ENCODE assay signal across 10 cellular contexts in the genomic region with DNA sequence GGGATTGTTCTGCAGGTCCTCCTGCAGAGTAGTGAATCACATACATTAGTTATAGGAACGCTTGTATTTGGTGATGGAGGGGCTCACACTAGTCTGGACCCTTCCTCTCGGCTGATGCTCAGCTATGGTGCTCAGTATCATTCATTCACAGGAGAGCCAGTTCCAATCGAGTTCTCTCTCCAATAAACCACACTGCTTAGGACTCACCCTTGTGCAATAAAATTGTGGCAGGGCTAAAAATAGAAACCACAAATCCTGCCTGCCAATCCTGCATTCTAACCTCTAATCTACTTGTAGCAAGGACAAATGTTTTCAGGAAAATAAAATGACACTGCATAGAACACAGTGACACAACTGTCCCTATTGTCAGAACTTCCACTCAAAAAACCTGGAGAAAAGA.
DNase-seq lines count a peak whose midpoint lies in the region; ATAC-seq and TF ChIP-seq lines count a peak whose summit lies in the region.
"Had no signal": no experiment of that assay in that cellular context is flagged by ENCODE, and none has a peak within 500 bp of the region (broad histone marks: within the 10 kb centered on the region; RNA-seq: fewer than 3 reads in every experiment).

No MANE protein-coding gene starts in this region.

- H3K4ac ChIP-seq in trophoblast cell (ENCODE audit: low read depth, low read length) = no peak overlapping the region

- WGBS in trophoblast cell (ENCODE audit: extremely low coverage, insufficient coverage, insufficient read length) = no CpG with 5 or more reads among the region's 3 CpGs

- no peak overlapping the region for H3K4me3 Mint-ChIP-seq in immature natural killer cell
- H3K4me3 Mint-ChIP-seq: T-helper 1 cell treated with Interleukin-12 subunit alpha and Interleukin-12 subunit beta and Interleukin-4 antibody, amounts not matched to agents 30 μg/mL and 1 μg/mL, for 36 hours had no signal

- 0 out of 2 replicates have a peak overlapping the region, but pooled peaks have one; percentile 59 for H2AFZ ChIP-seq in OCI-LY3 (ENCODE audit: low read depth, low read length)
- no peak overlapping the region for H2AFZ ChIP-seq in fibroblast of lung (ENCODE audit: low read length)
- no peak overlapping the region for H2AFZ ChIP-seq in trophoblast cell (ENCODE audit: insufficient read depth, low read length, poor library complexity)

- H3K4me1 Mint-ChIP-seq in immature natural killer cell = peaks cover 47 to 58% of the 10 kb centered on the region in 2 donors

- H3K4me2 ChIP-seq in OCI-LY3 (ENCODE audit: low read length) (peak overlapping the region; percentile 15; the same call in 1 of the 2 replicates), fibroblast of lung (ENCODE audit: extremely low read depth, insufficient read depth, low read length) (no peak overlapping the region), trophoblast cell (ENCODE audit: low read length) (no peak overlapping the region)

- H2AK5ac ChIP-seq in trophoblast cell (ENCODE audit: low read length) = no peak overlapping the region

- H3K4me1 ChIP-seq in OCI-LY3 (ENCODE audit: low read length) (peaks cover 82% of the 10 kb centered on the region), fibroblast of lung (ENCODE audit: control insufficient read depth, extremely low read depth, insufficient read depth, low read length) (peaks cover 3% of the 10 kb centered on the region), trophoblast cell (ENCODE audit: control insufficient read depth in 1 of 2, insufficient read depth in 2 of 2, low read length in 2 of 2) (peaks cover 3 to 5% of the 10 kb centered on the region in 2 experiments)

- H3K79me1 ChIP-seq in trophoblast cell (ENCODE audit: low read length) = no peaks in the 10 kb centered on the region

- ATAC-seq in HG03439 (IDR thresholded peaks at IDR 0.05; ENCODE audit: unreplicated experiment) (no peak), GM19397 (IDR thresholded peaks at IDR 0.05; ENCODE audit: unreplicated experiment) (no peak)

- TF ChIP-seq CTCF in OCI-LY3 (IDR thresholded peaks at IDR 0.05; ENCODE audit: low read depth, low read length) = no peak
- no peak for TF ChIP-seq CTCF in fibroblast of lung (conservative IDR thresholded peaks at IDR 0.05 in 1 of 2, IDR thresholded peaks at IDR 0.05 in 1 of 2; ENCODE audit: low read depth in 1 of 2, low read length in 2 of 2)

- H3K9ac ChIP-seq in OCI-LY3 (ENCODE audit: low read length) = peak overlapping the region; percentile 79; the same call in 1 of the 2 replicates
- H3K9ac ChIP-seq in fibroblast of lung (ENCODE audit: insufficient read depth, low read length) = no peak overlapping the region
- peak overlapping the region; percentile 22 for H3K9ac ChIP-seq in trophoblast cell (ENCODE audit: low read length)

- peak; percentile 40 for DNase-seq in HCEC 1CT
- peak; percentile 48 to 65 for DNase-seq in fibroblast of lung (ENCODE audit: low read depth in 2 of 2)
- no peak for DNase-seq in trophoblast cell
- no peak for DNase-seq in immature natural killer cell
- DNase-seq in amniotic stem cell (lab: John Stamatoyannopoulos, UW) = no peak
- DNase-seq: stimulated activated CD4-positive, alpha-beta T cell treated with anti-CD3 and anti-CD28 coated beads, Interleukin-4, amount 100 ng/mL, for 24 hours had no signal

- H2BK120ac ChIP-seq in trophoblast cell (ENCODE audit: insufficient read depth, low read length, poor library complexity) = no peak overlapping the region

- peaks cover 0 to 5% (median 2%) of the 10 kb centered on the region in 3 donors for H3K27me3 Mint-ChIP-seq in immature natural killer cell (ENCODE audit: low read depth in 3 of 3)

- no peak overlapping the region for H4K91ac ChIP-seq in trophoblast cell (ENCODE audit: low read depth, low read length)

- peak overlapping the region; percentile 97 for H3K27ac ChIP-seq in OCI-LY3 (ENCODE audit: low read length)
- H3K27ac ChIP-seq in fibroblast of lung (ENCODE audit: insufficient read depth, low read length) = no peak overlapping the region
- H3K27ac ChIP-seq in trophoblast cell (ENCODE audit: low read depth, low read length) = no peak overlapping the region

- H4K20me1 ChIP-seq in OCI-LY3 (ENCODE audit: insufficient read depth, low read length) (no peaks in the 10 kb centered on the region), fibroblast of lung (ENCODE audit: control insufficient read depth, extremely low read depth, insufficient read depth, low read length) (no peaks in the 10 kb centered on the region)

- H3K79me2 ChIP-seq in OCI-LY3 (ENCODE audit: low read length) (no peaks in the 10 kb centered on the region), fibroblast of lung (ENCODE audit: control insufficient read depth, insufficient read depth, low read length) (no peaks in the 10 kb centered on the region), trophoblast cell (ENCODE audit: control insufficient read depth, insufficient read depth, low read length, poor library complexity) (no peaks in the 10 kb centered on the region)

- H3K27ac Mint-ChIP-seq in immature natural killer cell = no peak overlapping the region
- H3K27ac Mint-ChIP-seq: T-helper 1 cell treated with Interleukin-12 subunit alpha and Interleukin-12 subunit beta and Interleukin-4 antibody, amounts not matched to agents 30 μg/mL and 1 μg/mL, for 36 hours had no signal

- H3K18ac ChIP-seq in trophoblast cell (ENCODE audit: low read length) = no peak overlapping the region

- H4K8ac ChIP-seq in trophoblast cell (ENCODE audit: low read depth, low read length) = no peak overlapping the region

- no peak overlapping the region for H3K23ac ChIP-seq in trophoblast cell (ENCODE audit: low read length)

- H3K9me3 ChIP-seq in OCI-LY3 (ENCODE audit: insufficient read depth, low read length) (no peaks in the 10 kb centered on the region), fibroblast of lung (ENCODE audit: control insufficient read depth, insufficient read depth, low read depth, low read length) (no peaks in the 10 kb centered on the region), trophoblast cell (ENCODE audit: insufficient read depth, low read depth, low read length) (no peaks in the 10 kb centered on the region)

- no peak overlapping the region for H2BK12ac ChIP-seq in trophoblast cell (ENCODE audit: low read length)

- H2BK5ac ChIP-seq in trophoblast cell (ENCODE audit: low read depth, low read length, poor library complexity) = no peak overlapping the region

- no peaks in the 10 kb centered on the region for H3K36me3 ChIP-seq in OCI-LY3 (replicated peaks; ENCODE audit: low read depth, low read length)
- no peaks in the 10 kb centered on the region for H3K36me3 ChIP-seq in fibroblast of lung (ENCODE audit: control insufficient read depth, insufficient read depth, low read length)
- no peaks in the 10 kb centered on the region for H3K36me3 ChIP-seq in trophoblast cell (ENCODE audit: control insufficient read depth in 1 of 2, insufficient read depth in 2 of 2, low read length in 2 of 2)

- no peaks in the 10 kb centered on the region for H3K36me3 Mint-ChIP-seq in immature natural killer cell

- H3K4me3 ChIP-seq in OCI-LY3 (ENCODE audit: low read length) = no peak overlapping the region
- no peak overlapping the region for H3K4me3 ChIP-seq in fibroblast of lung (replicated peaks in 1 of 4; ENCODE audit: control extremely low read depth in 1 of 4, insufficient read depth in 1 of 4, low read depth in 3 of 4, low read length in 4 of 4)
- H3K4me3 ChIP-seq in trophoblast cell (ENCODE audit: low read depth, low read length) = no peak overlapping the region

- H3K9me3 Mint-ChIP-seq in immature natural killer cell = no peaks in the 10 kb centered on the region
- H3K9me3 Mint-ChIP-seq: T-helper 1 cell treated with Interleukin-12 subunit alpha and Interleukin-12 subunit beta and Interleukin-4 antibody, amounts not matched to agents 30 μg/mL and 1 μg/mL, for 36 hours had no signal

- H4K12ac ChIP-seq in trophoblast cell (ENCODE audit: low read depth, low read length) = no peak overlapping the region

- no peaks in the 10 kb centered on the region for H3K27me3 ChIP-seq in OCI-LY3 (ENCODE audit: low read depth, low read length)
- no peaks in the 10 kb centered on the region for H3K27me3 ChIP-seq in fibroblast of lung (ENCODE audit: control insufficient read depth, insufficient read depth, low read length)
- no peaks in the 10 kb centered on the region for H3K27me3 ChIP-seq in trophoblast cell (ENCODE audit: insufficient read depth, low read length)

- H3K14ac ChIP-seq in trophoblast cell (ENCODE audit: low read length) = no peak overlapping the region

Comparison
In these comparisons a context has a peak if more than half of its experiments do, and no peak if none do; other contexts are left out.
1. DNase-seq: peak in HCEC 1CT (single experiment) and fibroblast of lung (2 of 2); none in trophoblast cell (0 of 2), immature natural killer cell (0 of 3) and amniotic stem cell (single experiment).